ENCODE assay signal across 8 cellular contexts in genomic region chr10:96229568-96230030, GRCh38. TPM values are rescaled to one million over a fixed set of nuclear protein-coding genes. Genes with fewer than 3 reads are reported as not detected.
A peak's percentile ranks its signal among the peaks of the same experiment; 100 is the strongest.
DNase-seq lines count a peak whose midpoint lies in the region; ATAC-seq and TF ChIP-seq lines count a peak whose summit lies in the region.

No MANE protein-coding gene starts in this region.

- H3K4me3 ChIP-seq in right atrium auricular region, result no peak overlapping the region

- ATAC-seq in sciatic nerve (peak; percentile 67), GM19452 (IDR thresholded peaks at IDR 0.05; ENCODE audit: unreplicated experiment) (no peak)

- no peaks in the 10 kb centered on the region for H3K36me3 ChIP-seq in right atrium auricular region

- peak; percentile 41 to 70 (median 49) for DNase-seq in NCI-H1417 (lab: John Stamatoyannopoulos, UW)
- DNase-seq in NCI-H1417 treated with DMSO at 0.1 percent for 48 hours (lab: John Stamatoyannopoulos, UW), result no peak
- peak; percentile 79 for DNase-seq in KBM-7
- DNase-seq in T follicular helper cell (ENCODE audit: low read depth), result peak; percentile 56
- peak; percentile 39 for DNase-seq in activated naive CD8-positive, alpha-beta T cell treated with anti-CD3 and anti-CD28 coated beads, Interleukin-2, amount 50 U/mL, for 16 hours (ENCODE audit: low read depth, low spot score)
- peak; percentile 76 for DNase-seq in right atrium auricular region (ENCODE audit: low spot score)
- peak; percentile 80 for DNase-seq in sciatic nerve (ENCODE audit: low spot score)

- H3K9me3 ChIP-seq in right atrium auricular region, result no peaks in the 10 kb centered on the region

- TF ChIP-seq CTCF in right atrium auricular region (IDR thresholded peaks at IDR 0.05), result peak; percentile 58 to 86

- intact Hi-C loops in sciatic nerve (cut with DNase I), result no loop called here

- in situ Hi-C loops in KBM-7 (cut with MboI; ENCODE audit: low pct_unique_long_range_greater_than_20kb, low sequenced_read_pairs), result no loop called here

- no peaks in the 10 kb centered on the region for H3K4me1 ChIP-seq in right atrium auricular region

- H3K27ac ChIP-seq in right atrium auricular region, result no peak overlapping the region

- no peaks in the 10 kb centered on the region for H3K27me3 ChIP-seq in right atrium auricular region

RNA-seq across cellular contexts. Expression of gene BLNK, which starts 41.8 kb away (rescaled TPM):
- total RNA-seq in right atrium auricular region, result under 1 TPM; 0.39 to 0.41 TPM
- total RNA-seq in sciatic nerve, result 13.1 TPM
